15 cellular contexts compared by ENCODE assay signal in genomic region chr9:134337469-134337868, GRCh38.
"Had no signal": no experiment of that assay in that cellular context is flagged by ENCODE, and none has a peak within 500 bp of the region (broad histone marks: within the 10 kb centered on the region; RNA-seq: fewer than 3 reads in every experiment).

No MANE protein-coding gene starts in this region.

- H3K4me3 ChIP-seq: esophagus squamous epithelium, mucosa of descending colon, thoracic aorta had no signal

- ATAC-seq: activated CD4-positive, alpha-beta T cell treated with anti-CD3 and anti-CD28 coated beads for 36 hours; mucosa of descending colon; naive thymus-derived CD8-positive, alpha-beta T cell; stimulated activated naive CD8-positive, alpha-beta T cell treated with anti-CD3 and anti-CD28 coated beads, Interleukin-15, amount 100 ng/mL, for 72 hours had no signal

- H3K9me3 ChIP-seq: esophagus squamous epithelium, mucosa of descending colon, thoracic aorta had no signal

- FAIRE-seq: endometrium, urothelium cell line had no signal

- H3K27me3 ChIP-seq: esophagus squamous epithelium had no signal

- H3K36me3 ChIP-seq: thoracic aorta had no signal

- H3K27ac ChIP-seq: thoracic aorta had no signal

- DNase-seq: activated CD4-positive, alpha-beta T cell treated with anti-CD3 and anti-CD28 coated beads for 36 hours; activated naive CD4-positive, alpha-beta T cell; esophagus squamous epithelium; foreskin fibroblast; immature natural killer cell; mucosa of descending colon; naive thymus-derived CD8-positive, alpha-beta T cell; stimulated activated CD4-positive, alpha-beta T cell treated with anti-CD3 and anti-CD28 coated beads, Interleukin-15, amount 100 ng/mL, for 24 hours; stimulated activated CD4-positive, alpha-beta T cell treated with anti-CD3 and anti-CD28 coated beads, Interleukin-4, amount 100 ng/mL, for 24 hours; stimulated activated naive CD8-positive, alpha-beta T cell treated with anti-CD3 and anti-CD28 coated beads, Interleukin-15, amount 100 ng/mL, for 72 hours; T-helper 1 cell had no signal

- H3K4me3 Mint-ChIP-seq: activated CD4-positive, alpha-beta T cell treated with anti-CD3 and anti-CD28 coated beads for 36 hours; activated T-helper 1 cell treated with anti-CD3 and anti-CD28 coated beads, Interleukin-12 subunit alpha, Interleukin-12 subunit beta, Interleukin-2, Interleukin-4 antibody, amounts not matched to agents 30 ng/mL and 10 ng/mL and 1 ng/mL, durations not matched to agents 14 hours and 24 hours and 36 hours; naive thymus-derived CD8-positive, alpha-beta T cell; stimulated activated naive CD8-positive, alpha-beta T cell treated with anti-CD3 and anti-CD28 coated beads, Interleukin-15, amount 100 ng/mL, for 72 hours had no signal

- H3K27ac Mint-ChIP-seq: activated CD4-positive, alpha-beta T cell treated with anti-CD3 and anti-CD28 coated beads for 36 hours; activated T-helper 1 cell treated with anti-CD3 and anti-CD28 coated beads, Interleukin-12 subunit alpha, Interleukin-12 subunit beta, Interleukin-2, Interleukin-4 antibody, amounts not matched to agents 30 ng/mL and 10 ng/mL and 1 ng/mL, durations not matched to agents 14 hours and 24 hours and 36 hours had no signal

- H3K4me1 Mint-ChIP-seq: activated CD4-positive, alpha-beta T cell treated with anti-CD3 and anti-CD28 coated beads for 36 hours had no signal

- H3K27me3 Mint-ChIP-seq: activated CD4-positive, alpha-beta T cell treated with anti-CD3 and anti-CD28 coated beads for 36 hours; naive thymus-derived CD8-positive, alpha-beta T cell; stimulated activated naive CD8-positive, alpha-beta T cell treated with anti-CD3 and anti-CD28 coated beads, Interleukin-15, amount 100 ng/mL, for 72 hours had no signal

- H3K36me3 Mint-ChIP-seq: immature natural killer cell; naive thymus-derived CD8-positive, alpha-beta T cell had no signal

- H3K9me3 Mint-ChIP-seq: activated T-helper 1 cell treated with anti-CD3 and anti-CD28 coated beads, Interleukin-12 subunit alpha, Interleukin-12 subunit beta, Interleukin-2, Interleukin-4 antibody, amounts not matched to agents 30 ng/mL and 10 ng/mL and 1 ng/mL, durations not matched to agents 14 hours and 24 hours and 36 hours; immature natural killer cell; naive thymus-derived CD8-positive, alpha-beta T cell; stimulated activated naive CD8-positive, alpha-beta T cell treated with anti-CD3 and anti-CD28 coated beads, Interleukin-15, amount 100 ng/mL, for 72 hours had no signal
